In genomic region chr16:85003723-85004586, GRCh38 we compare ENCODE assay signal across 12 cellular contexts. TPM values are rescaled to one million over a fixed set of nuclear protein-coding genes. Genes with fewer than 3 reads are reported as not detected.
DNase-seq lines count a peak whose midpoint lies in the region; ATAC-seq and TF ChIP-seq lines count a peak whose summit lies in the region.
"Had no signal": no experiment of that assay in that cellular context is flagged by ENCODE, and none has a peak within 500 bp of the region (broad histone marks: within the 10 kb centered on the region; RNA-seq: fewer than 3 reads in every experiment).

No MANE protein-coding gene starts in this region.

- CTCF ChIA-PET in CD8-positive, alpha-beta T cell (lab: Charles Lee), result no interaction called here
- CTCF ChIA-PET in GM10248 (lab: Yijun Ruan, JAX), result interaction anchor here (0.6 to 1.2 kb wide), 3 partner anchors 21 to 33 kb away, joined by 3 read pairs; no protein-coding TSS in a partner anchor

- H3K27ac Mint-ChIP-seq in CD8-positive, alpha-beta T cell, result peak overlapping the region; percentile 30
- H3K27ac Mint-ChIP-seq in activated naive CD8-positive, alpha-beta T cell treated with anti-CD3 and anti-CD28 coated beads, Interleukin-2, amount 10 ng/mL, durations not matched to agents 7 days and 5 days, result peak overlapping the region; percentile 7

- H3K4me3 Mint-ChIP-seq in CD8-positive, alpha-beta T cell, result no peak overlapping the region
- H3K4me3 Mint-ChIP-seq in activated naive CD8-positive, alpha-beta T cell treated with anti-CD3 and anti-CD28 coated beads, Interleukin-2, amount 10 ng/mL, durations not matched to agents 7 days and 5 days, result no peak overlapping the region

- H3K27me3 ChIP-seq in CD8-positive, alpha-beta T cell (ENCODE audit: insufficient read depth, low read length), result no peaks in the 10 kb centered on the region
- H3K27me3 ChIP-seq in right cardiac atrium (ENCODE audit: control insufficient read depth, insufficient read depth), result no peaks in the 10 kb centered on the region
- H3K27me3 ChIP-seq in skeletal muscle satellite cell (ENCODE audit: control insufficient read depth, insufficient read depth, low read length), result no peaks in the 10 kb centered on the region

- DNase-seq in CD8-positive, alpha-beta T cell, result no peak
- DNase-seq in activated naive CD8-positive, alpha-beta T cell treated with anti-CD3 and anti-CD28 coated beads, Interleukin-2, amount 10 ng/mL, durations not matched to agents 7 days and 5 days, result no peak
- no peak for DNase-seq in right cardiac atrium
- DNase-seq in GM10248 (ENCODE audit: extremely low spot score), result no peak
- no peak for DNase-seq in SK-N-DZ (ENCODE audit: low spot score)
- DNase-seq: caudate nucleus, DMS 273 treated with DMSO at 0.1 percent for 48 hours, NCI-H2107, SHP77 treated with DMSO at 0.1 percent for 48 hours had no signal

- H3K27ac ChIP-seq in CD8-positive, alpha-beta T cell (ENCODE audit: low read depth, low read length), result no peak overlapping the region
- peak overlapping the region; percentile 28 for H3K27ac ChIP-seq in right cardiac atrium (ENCODE audit: low read length)

- no peak for TF ChIP-seq CTCF in CD8-positive, alpha-beta T cell (IDR thresholded peaks at IDR 0.05)
- no peak for TF ChIP-seq CTCF in GM10248 (IDR thresholded peaks at IDR 0.05; ENCODE audit: control extremely low read depth, extremely low read depth, low read depth, missing control alignments)

- peaks cover 34% of the 10 kb centered on the region for H3K4me1 ChIP-seq in CD8-positive, alpha-beta T cell (ENCODE audit: insufficient read depth, low read length)
- peaks cover 30% of the 10 kb centered on the region for H3K4me1 ChIP-seq in right cardiac atrium (ENCODE audit: control insufficient read depth, insufficient read depth, low read length)
- H3K4me1 ChIP-seq in skeletal muscle satellite cell (ENCODE audit: control insufficient read depth, insufficient read depth, low read length), result peaks cover 77% of the 10 kb centered on the region

- POLR2A ChIA-PET in CD8-positive, alpha-beta T cell (lab: Charles Lee), result no interaction called here
- POLR2A ChIA-PET in activated naive CD8-positive, alpha-beta T cell treated with anti-CD3 and anti-CD28 coated beads, Interleukin-2, amount 10 ng/mL, durations not matched to agents 7 days and 5 days (lab: Charles Lee), result no interaction called here
- POLR2A ChIA-PET in GM10248 (lab: Yijun Ruan, JAX), result no interaction called here

- no peak for ATAC-seq in CD8-positive, alpha-beta T cell
- no peak for ATAC-seq in activated naive CD8-positive, alpha-beta T cell treated with anti-CD3 and anti-CD28 coated beads, Interleukin-2, amount 10 ng/mL, durations not matched to agents 7 days and 5 days (ENCODE audit: low read depth)
- ATAC-seq in right cardiac atrium (peak; percentile 11 to 23), GM21737 (IDR thresholded peaks at IDR 0.05; ENCODE audit: unreplicated experiment) (no peak), HG03095 (IDR thresholded peaks at IDR 0.05; ENCODE audit: unreplicated experiment) (no peak)

- intact Hi-C loops in CD8-positive, alpha-beta T cell (cut with DNase I, micrococcal nuclease), result no loop called here
- intact Hi-C loops in right cardiac atrium (cut with DNase I), result loop anchor here in 1 of 4 donors (5.0 kb wide), 1 partner anchor 723 kb away; no protein-coding TSS in a partner anchor

- no peak overlapping the region for H3K4me3 ChIP-seq in CD8-positive, alpha-beta T cell (ENCODE audit: low read depth, low read length)
- H3K4me3 ChIP-seq in right cardiac atrium (ENCODE audit: low read length), result no peak overlapping the region
- peak overlapping the region; percentile 52 for H3K4me3 ChIP-seq in skeletal muscle satellite cell (ENCODE audit: low read length)

- H3K4me1 Mint-ChIP-seq in CD8-positive, alpha-beta T cell (ENCODE audit: low read depth), result peaks cover 74% of the 10 kb centered on the region
- peaks cover 31% of the 10 kb centered on the region for H3K4me1 Mint-ChIP-seq in activated naive CD8-positive, alpha-beta T cell treated with anti-CD3 and anti-CD28 coated beads, Interleukin-2, amount 10 ng/mL, durations not matched to agents 7 days and 5 days

- H3K36me3 Mint-ChIP-seq in CD8-positive, alpha-beta T cell, result peaks cover 42% of the 10 kb centered on the region
- H3K36me3 Mint-ChIP-seq in activated naive CD8-positive, alpha-beta T cell treated with anti-CD3 and anti-CD28 coated beads, Interleukin-2, amount 10 ng/mL, durations not matched to agents 7 days and 5 days, result peaks cover 14% of the 10 kb centered on the region

- peak overlapping the region; percentile 78 for H3K4me2 ChIP-seq in skeletal muscle satellite cell (ENCODE audit: low read length)

- H3K9ac ChIP-seq in skeletal muscle satellite cell (ENCODE audit: low read depth, low read length), result peak overlapping the region; percentile 69

- WGBS in right cardiac atrium, result 57% methylated on average over 16 of the region's 16 CpGs

- H3K27me3 Mint-ChIP-seq in CD8-positive, alpha-beta T cell (ENCODE audit: low read depth), result no peaks in the 10 kb centered on the region
- H3K27me3 Mint-ChIP-seq in activated naive CD8-positive, alpha-beta T cell treated with anti-CD3 and anti-CD28 coated beads, Interleukin-2, amount 10 ng/mL, durations not matched to agents 7 days and 5 days, result no peaks in the 10 kb centered on the region

- no peaks in the 10 kb centered on the region for H3K36me3 ChIP-seq in CD8-positive, alpha-beta T cell (ENCODE audit: insufficient read depth, low read length)
- peaks cover 20% of the 10 kb centered on the region for H3K36me3 ChIP-seq in skeletal muscle satellite cell (ENCODE audit: insufficient read depth, low read length)

- H3K9me3 Mint-ChIP-seq in CD8-positive, alpha-beta T cell, result no peaks in the 10 kb centered on the region
- no peaks in the 10 kb centered on the region for H3K9me3 Mint-ChIP-seq in activated naive CD8-positive, alpha-beta T cell treated with anti-CD3 and anti-CD28 coated beads, Interleukin-2, amount 10 ng/mL, durations not matched to agents 7 days and 5 days

- no peaks in the 10 kb centered on the region for H3K9me3 ChIP-seq in CD8-positive, alpha-beta T cell (ENCODE audit: low read length)
- H3K9me3 ChIP-seq in right cardiac atrium (ENCODE audit: control insufficient read depth, low read length), result no peaks in the 10 kb centered on the region
- no peaks in the 10 kb centered on the region for H3K9me3 ChIP-seq in skeletal muscle satellite cell (replicated peaks; ENCODE audit: low read length)

RNA-seq across cellular contexts. Expression of gene ZDHHC7, which starts 7.4 kb away (rescaled TPM):
- 10 to 100 TPM; 85.4 to 92.1 TPM for total RNA-seq in CD8-positive, alpha-beta T cell
- 10 to 100 TPM; 30.5 to 33.7 TPM for total RNA-seq in activated naive CD8-positive, alpha-beta T cell treated with anti-CD3 and anti-CD28 coated beads, Interleukin-2, amount 10 ng/mL, durations not matched to agents 7 days and 5 days
- total RNA-seq in right cardiac atrium, result 10 to 100 TPM; 33.1 to 39.2 (median 36.8) TPM
- 19.4 TPM for polyA plus RNA-seq in right cardiac atrium
- total RNA-seq in skeletal muscle satellite cell (2012; rRNA removed), result 37.3 and 42.6 TPM in 2 replicates
- 39.0 and 53.6 TPM in 2 replicates for polyA plus RNA-seq in SK-N-DZ (2014; cell fraction: cytosol; rRNA removed)
- polyA plus RNA-seq in SK-N-DZ (2014; cell fraction: nucleus; rRNA removed), result 35.6 and 39.4 TPM in 2 replicates

RNA-seq across cellular contexts. Expression of gene KIAA0513, which starts 23.6 kb away (rescaled TPM):
- total RNA-seq in CD8-positive, alpha-beta T cell, result 10 to 100 TPM in 1 of 2 experiments, 1 to 10 TPM in 1; 9.7 to 10.3 TPM
- 10 to 100 TPM; 11.6 to 13.9 TPM for total RNA-seq in activated naive CD8-positive, alpha-beta T cell treated with anti-CD3 and anti-CD28 coated beads, Interleukin-2, amount 10 ng/mL, durations not matched to agents 7 days and 5 days
- 10 to 100 TPM; 10.9 to 13.5 (median 12.6) TPM for total RNA-seq in right cardiac atrium
- 6.7 TPM for polyA plus RNA-seq in right cardiac atrium
- 6.3 and 6.6 TPM in 2 replicates for total RNA-seq in skeletal muscle satellite cell (2012; rRNA removed)
- 2.2 and 2.8 TPM in 2 replicates for polyA plus RNA-seq in SK-N-DZ (2014; cell fraction: cytosol; rRNA removed)
- 0.80 and 1.2 TPM in 2 replicates for polyA plus RNA-seq in SK-N-DZ (2014; cell fraction: nucleus; rRNA removed)

Comparison
In these comparisons a context has a peak if more than half of its experiments do, and no peak if none do; other contexts are left out.
1. ATAC-seq: peak in right cardiac atrium (2 of 2); none in CD8-positive, alpha-beta T cell (single experiment), activated naive CD8-positive, alpha-beta T cell treated with anti-CD3 and anti-CD28 coated beads, Interleukin-2, amount 10 ng/mL, durations not matched to agents 7 days and 5 days (single experiment), GM21737 (single experiment) and HG03095 (single experiment).